ENCODE assay signal across 8 cellular contexts in genomic region chr6:1917628-1918371, GRCh38.
A peak's percentile ranks its signal among the peaks of the same experiment; 100 is the strongest.
DNase-seq lines count a peak whose midpoint lies in the region; ATAC-seq lines count a peak whose summit lies in the region.

No MANE protein-coding gene starts in this region.

- DNase-seq in HPDE6-E6E7 (ENCODE audit: extremely low spot score) (peak; percentile 62), activated T-cell treated with anti-CD3 and anti-CD28 coated beads for 4 hours (peak; percentile 3), hepatic stellate cell (ENCODE audit: low spot score) (peak; percentile 74), NOMO-1 treated with dmso at 0.1 percent for 144 hours (lab: John Stamatoyannopoulos, UW; ENCODE audit: unreplicated experiment) (no peak), AML-193 (lab: John Stamatoyannopoulos, UW) (no peak), DMS53 treated with DMSO at 0.1 percent for 48 hours (lab: John Stamatoyannopoulos, UW; ENCODE audit: unreplicated experiment) (no peak)
- peak; percentile 4 for DNase-seq in stimulated activated CD8-positive, alpha-beta memory T cell treated with anti-CD3 and anti-CD28 coated beads, Interleukin-15, amount 100 ng/mL, for 24 hours (ENCODE audit: low read depth)

- ATAC-seq in HG02870 (IDR thresholded peaks at IDR 0.05; ENCODE audit: unreplicated experiment): no peak

Comparison
In these comparisons a context has a peak if more than half of its experiments do, and no peak if none do; other contexts are left out.
1. DNase-seq: peak in HPDE6-E6E7 (single experiment), activated T-cell treated with anti-CD3 and anti-CD28 coated beads for 4 hours (single experiment), hepatic stellate cell (single experiment) and stimulated activated CD8-positive, alpha-beta memory T cell treated with anti-CD3 and anti-CD28 coated beads, Interleukin-15, amount 100 ng/mL, for 24 hours (single experiment); none in NOMO-1 treated with dmso at 0.1 percent for 144 hours (single experiment), AML-193 (0 of 2) and DMS53 treated with DMSO at 0.1 percent for 48 hours (single experiment).